8 cellular contexts compared by ENCODE assay signal in genomic region chr1:207672525-207673130, GRCh38. TPM values are rescaled to one million over a fixed set of nuclear protein-coding genes. Genes with fewer than 3 reads are reported as not detected.
A peak's percentile ranks its signal among the peaks of the same experiment; 100 is the strongest.
DNase-seq lines count a peak whose midpoint lies in the region; ATAC-seq and TF ChIP-seq lines count a peak whose summit lies in the region.

No MANE protein-coding gene starts in this region.

- H3K27ac Mint-ChIP-seq in brain: no peak overlapping the region
- H3K27ac Mint-ChIP-seq in activated CD4-positive, alpha-beta memory T cell treated with anti-CD3 and anti-CD28 coated beads, Interleukin-2, amount 10 ng/mL, durations not matched to agents 7 days and 5 days: no peak overlapping the region

- peaks cover 42% of the 10 kb centered on the region for H3K27me3 ChIP-seq in GM23248 (replicated peaks; ENCODE audit: insufficient read depth)

- H3K9me2 ChIP-seq in GM23248 (ENCODE audit: insufficient read depth): no peaks in the 10 kb centered on the region

- in situ Hi-C loops in GM23248 (cut with MboI): no loop called here

- no peak overlapping the region for H2AFZ ChIP-seq in GM23248

- H3K79me2 ChIP-seq in GM23248 (ENCODE audit: insufficient read depth): no peaks in the 10 kb centered on the region

- H3K36me3 Mint-ChIP-seq in brain: no peaks in the 10 kb centered on the region
- H3K36me3 Mint-ChIP-seq in activated CD4-positive, alpha-beta memory T cell treated with anti-CD3 and anti-CD28 coated beads, Interleukin-2, amount 10 ng/mL, durations not matched to agents 7 days and 5 days (ENCODE audit: low read depth): no peaks in the 10 kb centered on the region

- WGBS in GM23248 (ENCODE audit: low coverage in 1 of 2, low lambda C conversion rate in 2 of 2, missing lambda C conversion rate in 2 of 2), 2 experiments: 24 to 26% methylated on average over 5 of the region's 5 CpGs

- no peaks in the 10 kb centered on the region for H4K20me1 ChIP-seq in GM23248 (ENCODE audit: insufficient read depth)

- H3K27ac ChIP-seq in GM23248: no peak overlapping the region

- no peaks in the 10 kb centered on the region for H3K9me3 ChIP-seq in GM23248 (ENCODE audit: low read depth)

- no peak for ATAC-seq in activated CD4-positive, CD25-positive, alpha-beta regulatory T cell treated with anti-CD3 and anti-CD28 coated beads, Interleukin-2, amount 50 U/mL, for 24 hours
- no peak for ATAC-seq in GM19463 (IDR thresholded peaks at IDR 0.05; ENCODE audit: unreplicated experiment)

- H3K9ac ChIP-seq in GM23248: no peak overlapping the region

- POLR2A ChIA-PET in activated CD4-positive, alpha-beta memory T cell treated with anti-CD3 and anti-CD28 coated beads, Interleukin-2, amount 10 ng/mL, durations not matched to agents 7 days and 5 days (lab: Charles Lee): no interaction called here

- no peaks in the 10 kb centered on the region for H3F3A ChIP-seq in GM23248 (ENCODE audit: insufficient read depth)

- CTCF ChIA-PET in activated CD4-positive, alpha-beta memory T cell treated with anti-CD3 and anti-CD28 coated beads, Interleukin-2, amount 10 ng/mL, durations not matched to agents 7 days and 5 days (lab: Charles Lee): interaction anchor here (0.6 to 1.4 kb wide), 2 partner anchors 19 to 94 kb away, joined by 3 to 4 read pairs; no protein-coding TSS in a partner anchor

- H3K4me1 ChIP-seq in GM23248 (ENCODE audit: insufficient read depth): no peaks in the 10 kb centered on the region

- H3K36me3 ChIP-seq in GM23248 (ENCODE audit: low read depth): no peaks in the 10 kb centered on the region

- peaks cover 0 to 4% (median 2%) of the 10 kb centered on the region in 5 experiments for H3K9me3 Mint-ChIP-seq in brain
- no peaks in the 10 kb centered on the region for H3K9me3 Mint-ChIP-seq in activated CD4-positive, alpha-beta memory T cell treated with anti-CD3 and anti-CD28 coated beads, Interleukin-2, amount 10 ng/mL, durations not matched to agents 7 days and 5 days

- H3K27me3 Mint-ChIP-seq in brain: peaks cover 32% of the 10 kb centered on the region
- peaks cover 60% of the 10 kb centered on the region for H3K27me3 Mint-ChIP-seq in activated CD4-positive, alpha-beta memory T cell treated with anti-CD3 and anti-CD28 coated beads, Interleukin-2, amount 10 ng/mL, durations not matched to agents 7 days and 5 days

- no peak overlapping the region for H3K4me2 ChIP-seq in GM23248 (ENCODE audit: unreplicated experiment)

- no peaks in the 10 kb centered on the region for H3K4me1 Mint-ChIP-seq in brain
- no peaks in the 10 kb centered on the region for H3K4me1 Mint-ChIP-seq in activated CD4-positive, alpha-beta memory T cell treated with anti-CD3 and anti-CD28 coated beads, Interleukin-2, amount 10 ng/mL, durations not matched to agents 7 days and 5 days

- no peak overlapping the region for H3K4me3 ChIP-seq in AG09309 (ENCODE audit: control insufficient read depth, low read depth, low read length)
- no peak overlapping the region for H3K4me3 ChIP-seq in GM23248

- TF ChIP-seq CTCF in AG09309 (IDR thresholded peaks at IDR 0.05; ENCODE audit: control insufficient read depth, insufficient read depth, low read depth, low read length, missing control alignments) (peak; percentile 54), brain (conservative IDR thresholded peaks at IDR 0.05) (peak; percentile 42 to 71)

- no peak overlapping the region for H3K4me3 Mint-ChIP-seq in brain
- H3K4me3 Mint-ChIP-seq in activated CD4-positive, alpha-beta memory T cell treated with anti-CD3 and anti-CD28 coated beads, Interleukin-2, amount 10 ng/mL, durations not matched to agents 7 days and 5 days: no peak overlapping the region

- DNase-seq in AG09309 (ENCODE audit: low read depth) (no peak), GM23248 (peak; percentile 59), NCI-H446 (lab: John Stamatoyannopoulos, UW) (peak; percentile 7 to 26), lung microvascular endothelial cell (ENCODE audit: low read depth in 2 of 2) (peak; percentile 45 to 47)
- no peak for DNase-seq in activated CD4-positive, alpha-beta memory T cell treated with anti-CD3 and anti-CD28 coated beads, Interleukin-2, amount 10 ng/mL, durations not matched to agents 7 days and 5 days

RNA-seq across cellular contexts. Expression of gene CR1L, which starts 27.7 kb away (rescaled TPM):
- total RNA-seq in GM23248 (2014; rRNA removed; shearing (Covaris generic)): not detected in 2 replicates
- not detected in 2 replicates for polyA plus RNA-seq in GM23248 (2016; fragmentation: Nextera tagmentation; extraction: Ambion mirVana)
- polyA plus RNA-seq in brain (ENCODE audit: insufficient read depth, low read depth, low replicate concordance): not detected
- total RNA-seq in lung microvascular endothelial cell: not detected in 2 replicates
- total RNA-seq in activated CD4-positive, alpha-beta memory T cell treated with anti-CD3 and anti-CD28 coated beads, Interleukin-2, amount 10 ng/mL, durations not matched to agents 7 days and 5 days: not detected

Comparison
In these comparisons a context has a peak if more than half of its experiments do, and no peak if none do; other contexts are left out.
1. DNase-seq: peak in GM23248 (single experiment), NCI-H446 (2 of 2) and lung microvascular endothelial cell (2 of 2); none in AG09309 (single experiment) and activated CD4-positive, alpha-beta memory T cell treated with anti-CD3 and anti-CD28 coated beads, Interleukin-2, amount 10 ng/mL, durations not matched to agents 7 days and 5 days (single experiment).